Comparison of ENCODE assay signal across 21 cellular contexts in the genomic region with DNA sequence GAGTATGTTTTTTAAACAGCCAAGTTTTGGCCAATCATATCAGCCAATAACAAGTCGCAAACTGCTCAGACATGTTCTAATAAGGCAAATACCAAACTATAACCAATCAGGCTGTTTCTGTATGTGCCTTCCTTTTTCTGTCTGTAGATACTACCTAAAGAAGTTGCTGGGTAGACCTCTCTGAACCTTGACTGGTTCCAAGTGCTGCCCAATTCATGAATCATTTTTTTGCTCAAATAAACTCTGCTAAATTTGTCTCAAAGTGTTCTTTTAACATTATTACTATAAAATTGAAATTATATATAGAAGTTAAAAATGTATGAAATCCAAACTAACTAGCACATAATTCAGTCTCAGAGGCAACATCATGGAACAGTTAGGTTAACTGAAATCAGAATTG.
"Had no signal": no experiment of that assay in that cellular context is flagged by ENCODE, and none has a peak within 500 bp of the region (broad histone marks: within the 10 kb centered on the region; RNA-seq: fewer than 3 reads in every experiment).

No MANE protein-coding gene starts in this region.

- H3K9me3 ChIP-seq: esophagus squamous epithelium, gastrocnemius medialis, heart right ventricle, left lung, lower lobe of right lung, mucosa of descending colon had no signal

- H3K36me3 ChIP-seq: esophagus squamous epithelium, gastrocnemius medialis, heart right ventricle, left lung, lower lobe of right lung had no signal

- DNase-seq: dermis blood vessel endothelial cell; dorsolateral prefrontal cortex; effector CD4-positive, alpha-beta T cell; effector memory CD4-positive, alpha-beta T cell; erythroblast; esophagus squamous epithelium; foreskin fibroblast; foreskin melanocyte; gastrocnemius medialis; glutamatergic neuron; head of caudate nucleus; heart right ventricle; hippocampal formation; left cardiac atrium; left lung; left ventricle myocardium superior; lower lobe of right lung; mesenchymal stem cell; mucosa of descending colon had no signal

- H3K27ac ChIP-seq: coronary artery, dorsolateral prefrontal cortex, epithelial cell of prostate, esophagus squamous epithelium, gastrocnemius medialis, heart right ventricle, left lung, lower lobe of right lung had no signal

- H3K4me3 ChIP-seq: coronary artery, dorsolateral prefrontal cortex, esophagus squamous epithelium, gastrocnemius medialis, heart right ventricle, left lung, lower lobe of right lung, mucosa of descending colon had no signal

- H3K27me3 ChIP-seq: dorsolateral prefrontal cortex, esophagus squamous epithelium, gastrocnemius medialis, heart right ventricle, left lung had no signal
